Comparison of ENCODE assay signal across 8 cellular contexts in genomic region chr10:6204063-6204340, GRCh38. TPM values are rescaled to one million over a fixed set of nuclear protein-coding genes. Genes with fewer than 3 reads are reported as not detected.
DNase-seq lines count a peak whose midpoint lies in the region; ATAC-seq, FAIRE-seq and TF ChIP-seq lines count a peak whose summit lies in the region.

No MANE protein-coding gene starts in this region.

- H3K27me3 Mint-ChIP-seq in stimulated activated memory B cell treated with anti-CD40 and anti-IgM and Interleukin-4, amounts not matched to agents 10 μg/mL and 1 μg/mL and 100 μg/mL, for 72 hours: no peaks in the 10 kb centered on the region

- peak overlapping the region; percentile 85 for H3K27ac Mint-ChIP-seq in stimulated activated memory B cell treated with anti-CD40 and anti-IgM and Interleukin-4, amounts not matched to agents 10 μg/mL and 1 μg/mL and 100 μg/mL, for 72 hours

- no peak for FAIRE-seq in GM12892 (lab: Jason Lieb, UNC)

- H3K36me3 ChIP-seq in mucosa of descending colon (ENCODE audit: low read depth): no peaks in the 10 kb centered on the region

- no peaks in the 10 kb centered on the region for H3K27me3 ChIP-seq in HL-60 (ENCODE audit: insufficient read depth, poor library complexity, severe bottlenecking)

- TF ChIP-seq CTCF in HL-60 (IDR thresholded peaks at IDR 0.05; ENCODE audit: insufficient read depth, low read length) (no peak), mucosa of descending colon (IDR thresholded peaks at IDR 0.05) (no peak)

- H3K4me1 Mint-ChIP-seq in stimulated activated memory B cell treated with anti-CD40 and anti-IgM and Interleukin-4, amounts not matched to agents 10 μg/mL and 1 μg/mL and 100 μg/mL, for 72 hours: peaks cover 51% of the 10 kb centered on the region

- no peak overlapping the region for H3K27ac ChIP-seq in HL-60 (replicated peaks)

- intact Hi-C loops in mucosa of descending colon (cut with DNase I, micrococcal nuclease): loop anchor here (5.0 to 10.0 kb wide), 2 partner anchors 198 to 201 kb away; no protein-coding TSS in a partner anchor

- no peaks in the 10 kb centered on the region for H3K9me3 ChIP-seq in mucosa of descending colon

- H3K4me3 ChIP-seq in HL-60 (replicated peaks; ENCODE audit: insufficient read depth, low read length): peak overlapping the region; percentile 57
- no peak overlapping the region for H3K4me3 ChIP-seq in mucosa of descending colon

- H3K36me3 Mint-ChIP-seq in stimulated activated memory B cell treated with anti-CD40 and anti-IgM and Interleukin-4, amounts not matched to agents 10 μg/mL and 1 μg/mL and 100 μg/mL, for 72 hours: peaks cover 6% of the 10 kb centered on the region

- no peak for DNase-seq in HL-60 (ENCODE audit: low read depth in 1 of 2, low spot score in 1 of 2)
- DNase-seq in activated CD4-positive, alpha-beta T cell treated with anti-CD3 and anti-CD28 coated beads, Interleukin-2, amount 50 U/mL, for 4 hours: peak; percentile 69
- DNase-seq in effector CD4-positive, alpha-beta T cell: peak; percentile 37
- DNase-seq in mucosa of descending colon: peak; percentile 42 to 73 (median 69)
- no peak for DNase-seq in GM12892 (ENCODE audit: insufficient read length)
- DNase-seq in SIG-M5 treated with dmso at 0.1 percent for 504 hours (lab: John Stamatoyannopoulos, UW; ENCODE audit: unreplicated experiment): no peak

- ATAC-seq in mucosa of descending colon: peak; percentile 5
- peak; percentile 59 for ATAC-seq in stimulated activated memory B cell treated with anti-CD40 and anti-IgM and Interleukin-4, amounts not matched to agents 10 μg/mL and 1 μg/mL and 100 μg/mL, for 72 hours
- ATAC-seq in HG02610 (IDR thresholded peaks at IDR 0.05; ENCODE audit: unreplicated experiment): no peak

- peaks cover 31% of the 10 kb centered on the region for H3K4me1 ChIP-seq in mucosa of descending colon (ENCODE audit: low read depth)

- H3K4me3 Mint-ChIP-seq in stimulated activated memory B cell treated with anti-CD40 and anti-IgM and Interleukin-4, amounts not matched to agents 10 μg/mL and 1 μg/mL and 100 μg/mL, for 72 hours: peak overlapping the region; percentile 94

- no peak for TF ChIP-seq POLR2A in GM12892 (IDR thresholded peaks at IDR 0.05; ENCODE audit: low read depth, low read length)

- H3K9me3 Mint-ChIP-seq in stimulated activated memory B cell treated with anti-CD40 and anti-IgM and Interleukin-4, amounts not matched to agents 10 μg/mL and 1 μg/mL and 100 μg/mL, for 72 hours: no peaks in the 10 kb centered on the region

RNA-seq across cellular contexts. Expression of gene PFKFB3, which starts 1.3 kb away (rescaled TPM):
- total RNA-seq in mucosa of descending colon: 10 to 100 TPM; 19.3 to 39.0 (median 21.7) TPM
- 16.2 TPM for polyA plus RNA-seq in GM12892 (2012; ENCODE audit: missing spikeins)

Comparison
In these comparisons a context has a peak if more than half of its experiments do, and no peak if none do; other contexts are left out.
1. DNase-seq: peak in activated CD4-positive, alpha-beta T cell treated with anti-CD3 and anti-CD28 coated beads, Interleukin-2, amount 50 U/mL, for 4 hours (2 of 2), effector CD4-positive, alpha-beta T cell (single experiment) and mucosa of descending colon (3 of 3); none in HL-60 (0 of 2), GM12892 (single experiment) and SIG-M5 treated with dmso at 0.1 percent for 504 hours (single experiment).